8 cellular contexts compared by ENCODE assay signal in genomic region chr7:29194594-29195417, GRCh38. TPM values are rescaled to one million over a fixed set of nuclear protein-coding genes. Genes with fewer than 3 reads are reported as not detected.
A peak's percentile ranks its signal among the peaks of the same experiment; 100 is the strongest.
DNase-seq lines count a peak whose midpoint lies in the region; ATAC-seq and TF ChIP-seq lines count a peak whose summit lies in the region.

Gene CHN2, plus strand, starts transcription at chr7:29194775.

- no peaks in the 10 kb centered on the region for H3K9me3 ChIP-seq in HAP-1

- in situ Hi-C loops in HAP-1 (cut with MboI; ENCODE audit: low sequenced_read_pairs): loop anchor here (10.0 kb wide), 1 partner anchor 210 kb away; no protein-coding TSS in a partner anchor

- 0 out of 2 replicates have a peak, but pooled peaks cover 3% of the 10 kb centered on the region for H3K27me3 ChIP-seq in HAP-1 (ENCODE audit: low read depth)

- POLR2A ChIA-PET in naive thymus-derived CD8-positive, alpha-beta T cell (lab: Charles Lee): interaction anchor here (0.7 kb wide), 1 partner anchor 80 kb away, joined by 3 read pairs; no protein-coding TSS in a partner anchor

- peak within 1 kb of the TSS; percentile 49 for H3K4me3 ChIP-seq in HAP-1
- H3K4me3 ChIP-seq in fibroblast of pulmonary artery (replicated peaks; ENCODE audit: low read depth, low read length): peak within 1 kb of the TSS; percentile 49

- no peak within 1 kb of the TSS for H3K27ac Mint-ChIP-seq in activated T-helper 1 cell treated with anti-CD3 and anti-CD28 coated beads, Interleukin-12 subunit alpha, Interleukin-12 subunit beta, Interleukin-2, Interleukin-4 antibody, amounts not matched to agents 30 ng/mL and 10 ng/mL and 1 ng/mL, durations not matched to agents 14 hours and 24 hours and 36 hours
- peak within 1 kb of the TSS in 8 of 10 donors; percentile 15 to 94 (median 56) for H3K27ac Mint-ChIP-seq in naive thymus-derived CD8-positive, alpha-beta T cell

- ATAC-seq in naive thymus-derived CD8-positive, alpha-beta T cell: peak; percentile 82 to 87

- TF ChIP-seq CTCF in fibroblast of pulmonary artery (IDR thresholded peaks at IDR 0.05; ENCODE audit: low read length, missing control alignments): no peak

- intact Hi-C loops in activated T-helper 1 cell treated with anti-CD3 and anti-CD28 coated beads, Interleukin-12 subunit alpha, Interleukin-12 subunit beta, Interleukin-2, Interleukin-4 antibody, amounts not matched to agents 30 ng/mL and 10 ng/mL and 1 ng/mL, durations not matched to agents 14 hours and 24 hours and 36 hours (cut with micrococcal nuclease): loop anchor here (1.0 to 5.0 kb wide), 3 partner anchors 92 to 273 kb away; no protein-coding TSS in a partner anchor

- H3K4me1 Mint-ChIP-seq in activated T-helper 1 cell treated with anti-CD3 and anti-CD28 coated beads, Interleukin-12 subunit alpha, Interleukin-12 subunit beta, Interleukin-2, Interleukin-4 antibody, amounts not matched to agents 30 ng/mL and 10 ng/mL and 1 ng/mL, durations not matched to agents 14 hours and 24 hours and 36 hours (ENCODE audit: low read depth): peaks cover 18% of the 10 kb centered on the region
- H3K4me1 Mint-ChIP-seq in naive thymus-derived CD8-positive, alpha-beta T cell: peaks cover 13 to 34% (median 20%) of the 10 kb centered on the region in 4 donors

- no peaks in the 10 kb centered on the region for H3K4me1 ChIP-seq in HAP-1

- H3K27ac ChIP-seq in substantia nigra (ENCODE audit: low read depth, low read length, poor library complexity, severe bottlenecking): peak within 1 kb of the TSS; percentile 74

- H3K36me3 Mint-ChIP-seq in activated T-helper 1 cell treated with anti-CD3 and anti-CD28 coated beads, Interleukin-12 subunit alpha, Interleukin-12 subunit beta, Interleukin-2, Interleukin-4 antibody, amounts not matched to agents 30 ng/mL and 10 ng/mL and 1 ng/mL, durations not matched to agents 14 hours and 24 hours and 36 hours (ENCODE audit: low read depth): no peaks in the 10 kb centered on the region
- no peaks in the 10 kb centered on the region for H3K36me3 Mint-ChIP-seq in naive thymus-derived CD8-positive, alpha-beta T cell

- peaks cover 66% of the 10 kb centered on the region for H3K27me3 Mint-ChIP-seq in activated T-helper 1 cell treated with anti-CD3 and anti-CD28 coated beads, Interleukin-12 subunit alpha, Interleukin-12 subunit beta, Interleukin-2, Interleukin-4 antibody, amounts not matched to agents 30 ng/mL and 10 ng/mL and 1 ng/mL, durations not matched to agents 14 hours and 24 hours and 36 hours (ENCODE audit: insufficient read depth)
- peaks cover 16 to 39% (median 33%) of the 10 kb centered on the region in 5 donors for H3K27me3 Mint-ChIP-seq in naive thymus-derived CD8-positive, alpha-beta T cell

- no peaks in the 10 kb centered on the region for H3K9me3 Mint-ChIP-seq in activated T-helper 1 cell treated with anti-CD3 and anti-CD28 coated beads, Interleukin-12 subunit alpha, Interleukin-12 subunit beta, Interleukin-2, Interleukin-4 antibody, amounts not matched to agents 30 ng/mL and 10 ng/mL and 1 ng/mL, durations not matched to agents 14 hours and 24 hours and 36 hours
- H3K9me3 Mint-ChIP-seq in naive thymus-derived CD8-positive, alpha-beta T cell: no peaks in the 10 kb centered on the region

- peak within 1 kb of the TSS; percentile 78 for H3K4me3 Mint-ChIP-seq in activated T-helper 1 cell treated with anti-CD3 and anti-CD28 coated beads, Interleukin-12 subunit alpha, Interleukin-12 subunit beta, Interleukin-2, Interleukin-4 antibody, amounts not matched to agents 30 ng/mL and 10 ng/mL and 1 ng/mL, durations not matched to agents 14 hours and 24 hours and 36 hours
- H3K4me3 Mint-ChIP-seq in naive thymus-derived CD8-positive, alpha-beta T cell: peak within 1 kb of the TSS; percentile 66 to 94 (median 89)

- H3K36me3 ChIP-seq in HAP-1 (replicated peaks): no peaks in the 10 kb centered on the region

- DNase-seq in AML-193 (lab: John Stamatoyannopoulos, UW): peak; percentile 9 to 16
- DNase-seq in HAP-1 (ENCODE audit: low spot score in 2 of 2): peak; percentile 49 to 73
- DNase-seq in NCI-H748 treated with DMSO at 0.1 percent for 48 hours (lab: John Stamatoyannopoulos, UW): peak; percentile 54
- DNase-seq in activated T-helper 1 cell treated with anti-CD3 and anti-CD28 coated beads, Interleukin-12 subunit alpha, Interleukin-12 subunit beta, Interleukin-2, Interleukin-4 antibody, amounts not matched to agents 30 ng/mL and 10 ng/mL and 1 ng/mL, durations not matched to agents 14 hours and 24 hours and 36 hours (ENCODE audit: low spot score): peak; percentile 12
- peak; percentile 21 for DNase-seq in fibroblast of pulmonary artery (ENCODE audit: low read depth)
- DNase-seq in naive thymus-derived CD8-positive, alpha-beta T cell: peak; percentile 7 to 64 (median 36)
- DNase-seq in substantia nigra (lab: John Stamatoyannopoulos, UW): peak in 47 of 49 donors; percentile 4 to 79 (median 49)
- DNase-seq in amniotic stem cell (lab: John Stamatoyannopoulos, UW): no peak

RNA-seq across cellular contexts. Expression of gene CHN2, which starts in this region (rescaled TPM):
- not detected in 2 replicates for total RNA-seq in activated T-helper 1 cell treated with anti-CD3 and anti-CD28 coated beads, Interleukin-12 subunit alpha, Interleukin-12 subunit beta, Interleukin-2, Interleukin-4 antibody, amounts not matched to agents 30 ng/mL and 10 ng/mL and 1 ng/mL, durations not matched to agents 14 hours and 24 hours and 36 hours
- 1 to 10 TPM; 1.5 to 2.2 TPM for total RNA-seq in naive thymus-derived CD8-positive, alpha-beta T cell
- polyA plus RNA-seq in naive thymus-derived CD8-positive, alpha-beta T cell: 10 to 100 TPM in 1 of 3 donors, 1 to 10 TPM in 1, under 1 TPM in 1; 0.90 to 11.1 (median 1.0) TPM

Comparison
In these comparisons a context has a peak if more than half of its experiments do, and no peak if none do; other contexts are left out.
1. Peak in DNase-seq in activated T-helper 1 cell treated with anti-CD3 and anti-CD28 coated beads, Interleukin-12 subunit alpha, Interleukin-12 subunit beta, Interleukin-2, Interleukin-4 antibody, amounts not matched to agents 30 ng/mL and 10 ng/mL and 1 ng/mL, durations not matched to agents 14 hours and 24 hours and 36 hours; RNA of the gene not detected or under 1 TPM.